Comparison of ENCODE assay signal across 8 cellular contexts in the genomic region with DNA sequence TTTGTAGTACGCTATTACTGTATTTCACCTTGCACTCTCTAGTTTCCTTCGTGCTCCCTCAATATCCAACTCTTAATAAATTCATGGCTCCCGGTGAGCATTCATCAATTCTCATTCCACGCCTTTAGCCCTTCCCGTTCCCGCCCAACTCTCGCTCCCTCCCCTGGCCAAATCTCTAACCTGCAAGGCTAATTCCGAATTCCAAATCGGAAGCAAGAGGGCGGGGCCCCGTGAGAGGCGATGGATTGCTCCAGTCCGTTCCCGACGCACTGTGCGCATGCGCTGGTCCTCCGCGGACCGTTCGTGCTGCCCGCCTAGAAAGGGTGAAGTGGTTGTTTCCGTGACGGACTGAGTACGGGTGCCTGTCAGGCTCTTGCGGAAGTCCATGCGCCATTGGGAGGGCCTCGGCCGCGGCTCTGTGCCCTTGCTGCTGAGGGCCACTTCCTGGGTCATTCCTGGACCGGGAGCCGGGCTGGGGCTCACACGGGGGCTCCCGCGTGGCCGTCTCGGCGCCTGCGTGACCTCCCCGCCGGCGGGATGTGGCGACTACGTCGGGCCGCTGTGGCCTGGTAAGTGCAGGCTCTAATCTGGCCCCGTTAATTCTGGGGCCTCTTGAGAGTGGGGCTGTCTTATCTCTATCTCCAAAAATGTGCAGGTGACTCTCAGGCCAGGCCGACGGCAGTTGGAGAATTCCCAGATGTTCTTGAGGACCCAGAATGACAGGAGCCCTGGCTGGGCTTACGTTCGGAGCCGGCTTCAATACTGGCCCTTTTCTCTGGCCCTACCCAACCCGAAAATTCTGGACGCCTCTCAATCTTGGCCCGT. TPM values are rescaled to one million over a fixed set of nuclear protein-coding genes. Genes with fewer than 3 reads are reported as not detected.
A peak's percentile ranks its signal among the peaks of the same experiment; 100 is the strongest.
DNase-seq lines count a peak whose midpoint lies in the region; ATAC-seq and TF ChIP-seq lines count a peak whose summit lies in the region.

A gene with protein sequence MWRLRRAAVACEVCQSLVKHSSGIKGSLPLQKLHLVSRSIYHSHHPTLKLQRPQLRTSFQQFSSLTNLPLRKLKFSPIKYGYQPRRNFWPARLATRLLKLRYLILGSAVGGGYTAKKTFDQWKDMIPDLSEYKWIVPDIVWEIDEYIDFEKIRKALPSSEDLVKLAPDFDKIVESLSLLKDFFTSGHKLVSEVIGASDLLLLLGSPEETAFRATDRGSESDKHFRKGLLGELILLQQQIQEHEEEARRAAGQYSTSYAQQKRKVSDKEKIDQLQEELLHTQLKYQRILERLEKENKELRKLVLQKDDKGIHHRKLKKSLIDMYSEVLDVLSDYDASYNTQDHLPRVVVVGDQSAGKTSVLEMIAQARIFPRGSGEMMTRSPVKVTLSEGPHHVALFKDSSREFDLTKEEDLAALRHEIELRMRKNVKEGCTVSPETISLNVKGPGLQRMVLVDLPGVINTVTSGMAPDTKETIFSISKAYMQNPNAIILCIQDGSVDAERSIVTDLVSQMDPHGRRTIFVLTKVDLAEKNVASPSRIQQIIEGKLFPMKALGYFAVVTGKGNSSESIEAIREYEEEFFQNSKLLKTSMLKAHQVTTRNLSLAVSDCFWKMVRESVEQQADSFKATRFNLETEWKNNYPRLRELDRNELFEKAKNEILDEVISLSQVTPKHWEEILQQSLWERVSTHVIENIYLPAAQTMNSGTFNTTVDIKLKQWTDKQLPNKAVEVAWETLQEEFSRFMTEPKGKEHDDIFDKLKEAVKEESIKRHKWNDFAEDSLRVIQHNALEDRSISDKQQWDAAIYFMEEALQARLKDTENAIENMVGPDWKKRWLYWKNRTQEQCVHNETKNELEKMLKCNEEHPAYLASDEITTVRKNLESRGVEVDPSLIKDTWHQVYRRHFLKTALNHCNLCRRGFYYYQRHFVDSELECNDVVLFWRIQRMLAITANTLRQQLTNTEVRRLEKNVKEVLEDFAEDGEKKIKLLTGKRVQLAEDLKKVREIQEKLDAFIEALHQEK (plus strand): TSS at position 368 of the 825 bp plus-strand sequence. CDS start 170 bp downstream, at position 538.

- ATAC-seq in HG03460 (IDR thresholded peaks at IDR 0.05; ENCODE audit: unreplicated experiment), result peak; percentile 98

- H3K9me3 ChIP-seq in BE2C, result no peaks in the 10 kb centered on the region

- DNase-seq in BE2C, result peak; percentile 99
- peak; percentile 90 for DNase-seq in GM19240 (ENCODE audit: insufficient read length, low spot score)
- DNase-seq in NCI-H524 treated with DMSO at 0.1 percent for 48 hours (lab: John Stamatoyannopoulos, UW), result peak; percentile 97
- peak; percentile 86 to 89 for DNase-seq in activated CD4-positive, alpha-beta T cell treated with anti-CD3 and anti-CD28 coated beads for 4 hours
- peak; percentile 99 for DNase-seq in kidney tubule cell (ENCODE audit: low spot score)
- peak; percentile 76 to 92 (median 85) for DNase-seq in stimulated activated CD4-positive, alpha-beta T cell treated with anti-CD3 and anti-CD28 coated beads, Interleukin-1b, Interleukin-23, amount 100 ng/mL, for 24 hours (ENCODE audit: low read depth in 4 of 4, low spot score in 1 of 4)

- H3K4me3 ChIP-seq in BE2C (ENCODE audit: low read depth, low read length), result peak within 1 kb of the TSS; percentile 97

- H3K4me1 ChIP-seq in BE2C, result peaks cover 4% of the 10 kb centered on the region

- peak within 1 kb of the TSS; percentile 74 for H3K27ac ChIP-seq in cingulate gyrus (ENCODE audit: low read depth, low read length)

- peak; percentile 39 for TF ChIP-seq CTCF in BE2C (IDR thresholded peaks at IDR 0.05; ENCODE audit: low read depth, low read length)

- H3K36me3 ChIP-seq in BE2C, result peaks cover 13% of the 10 kb centered on the region

- no peaks in the 10 kb centered on the region for H3K27me3 ChIP-seq in BE2C

RNA-seq across cellular contexts. Expression of the gene that starts here (rescaled TPM):
- 42.1 TPM for polyA plus RNA-seq in BE2C (2012; ENCODE audit: insufficient read depth, insufficient read length, low read depth)

Comparison
In these comparisons a context has a peak if more than half of its experiments do, and no peak if none do; other contexts are left out.
1. Peak in every context shown above with its lines: DNase-seq, ATAC-seq, H3K4me3 ChIP-seq and H3K27ac ChIP-seq.